7 cellular contexts compared by ENCODE assay signal in genomic region chr16:71246309-71246708, GRCh38. TPM values are rescaled to one million over a fixed set of nuclear protein-coding genes. Genes with fewer than 3 reads are reported as not detected.
"Had no signal": no experiment of that assay in that cellular context is flagged by ENCODE, and none has a peak within 500 bp of the region (broad histone marks: within the 10 kb centered on the region; RNA-seq: fewer than 3 reads in every experiment).

No MANE protein-coding gene starts in this region.

- H3K27ac Mint-ChIP-seq: IgD-negative memory B cell had no signal

- DNase-seq: Karpas-422, KBM-7, KG1 had no signal

- H3K4me3 Mint-ChIP-seq: IgD-negative memory B cell had no signal

- H3K36me3 Mint-ChIP-seq: IgD-negative memory B cell had no signal

- FAIRE-seq: HTR-8/SVneo had no signal

- H3K27ac ChIP-seq: HL-60, KMS-11 had no signal

- H3K9ac ChIP-seq: KMS-11 had no signal

- H3K4me2 ChIP-seq: KMS-11 had no signal

RNA-seq across cellular contexts. Expression of gene HYDIN, which starts 15.8 kb away (rescaled TPM):
- polyA plus RNA-seq: IgD-negative memory B cell had no signal
